ENCODE assay signal across 1 cellular context in the genomic region with DNA sequence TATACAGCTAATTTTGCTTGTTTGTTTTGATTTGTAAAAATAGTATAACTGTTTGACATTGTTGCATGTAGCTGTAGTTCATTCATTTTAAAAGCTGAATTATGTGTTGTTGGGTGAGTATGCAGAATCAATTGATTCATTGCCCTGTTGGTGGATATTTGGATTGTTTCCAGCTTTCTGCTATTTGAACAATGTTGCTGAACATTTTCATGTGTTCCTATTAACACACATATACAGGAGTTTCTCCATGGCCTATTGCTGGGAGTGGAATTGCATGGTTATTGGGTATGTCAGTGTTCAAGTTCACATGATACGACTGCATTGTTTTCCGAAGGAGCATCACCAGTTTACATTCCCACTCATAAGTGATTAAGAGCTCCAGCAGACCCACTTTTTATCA.
TF ChIP-seq lines count a peak whose summit lies in the region.

No MANE protein-coding gene starts in this region.

TF ChIP-seq in A549, 52 proteins besides CTCF, POLR2A, EP300 and RAD21 (continued from another document):
- TF ChIP-seq BCL3 (IDR thresholded peaks at IDR 0.05) (no peak), FOSB (CRISPR knock-in tag; IDR thresholded peaks at IDR 0.05) (no peak), CEBPB (IDR thresholded peaks at IDR 0.05) (no peak), MYC (IDR thresholded peaks at IDR 0.05; ENCODE audit: borderline replicate concordance, low read length) (no peak), ZNF302 (CRISPR knock-in tag; IDR thresholded peaks at IDR 0.05) (no peak), HES2 (IDR thresholded peaks at IDR 0.05) (no peak), KDM1A (IDR thresholded peaks at IDR 0.05; ENCODE audit: low read depth) (no peak), JUNB (IDR thresholded peaks at IDR 0.05) (no peak), HDAC2 (IDR thresholded peaks at IDR 0.05) (no peak)
